Comparison of ENCODE assay signal across 16 cellular contexts in genomic region chr1:239718571-239718970, GRCh38.
DNase-seq lines count a peak whose midpoint lies in the region; ATAC-seq and TF ChIP-seq lines count a peak whose summit lies in the region.
"Had no signal": no experiment of that assay in that cellular context is flagged by ENCODE, and none has a peak within 500 bp of the region (broad histone marks: within the 10 kb centered on the region; RNA-seq: fewer than 3 reads in every experiment).

No MANE protein-coding gene starts in this region.

- no peaks in the 10 kb centered on the region for H3K27me3 Mint-ChIP-seq in activated naive CD4-positive, alpha-beta T cell treated with anti-CD3 and anti-CD28 coated beads for 36 hours (ENCODE audit: low read depth)
- H3K27me3 Mint-ChIP-seq in effector memory CD8-positive, alpha-beta T cell: no peaks in the 10 kb centered on the region
- H3K27me3 Mint-ChIP-seq: memory B cell had no signal

- 63% methylated on average over 1 of the region's 1 CpG for WGBS in thymus

- no peaks in the 10 kb centered on the region for H3K9me3 ChIP-seq in Peyer's patch
- H3K9me3 ChIP-seq in thymus (ENCODE audit: control insufficient read depth): no peaks in the 10 kb centered on the region
- H3K9me3 ChIP-seq in lower lobe of right lung: no peaks in the 10 kb centered on the region
- no peaks in the 10 kb centered on the region for H3K9me3 ChIP-seq in WERI-Rb-1 (ENCODE audit: severe bottlenecking)
- H3K9me3 ChIP-seq: right atrium auricular region, uterus had no signal

- H3K4me3 ChIP-seq in Peyer's patch (peak overlapping the region; percentile 4 to 24 (median 10)), thymus (ENCODE audit: low read length) (peak overlapping the region; percentile 55), lower lobe of right lung (no peak overlapping the region), WERI-Rb-1 (ENCODE audit: low read depth, low read length) (no peak overlapping the region)
- H3K4me3 ChIP-seq: right atrium auricular region, uterus had no signal

- TF ChIP-seq POLR2A in Peyer's patch (IDR thresholded peaks at IDR 0.05): no peak

- peaks cover 3% of the 10 kb centered on the region for H3K36me3 Mint-ChIP-seq in activated naive CD4-positive, alpha-beta T cell treated with anti-CD3 and anti-CD28 coated beads for 36 hours (ENCODE audit: low read depth)
- H3K36me3 Mint-ChIP-seq in effector memory CD8-positive, alpha-beta T cell (ENCODE audit: insufficient read depth): no peaks in the 10 kb centered on the region
- H3K36me3 Mint-ChIP-seq: memory B cell had no signal

- H3K27ac ChIP-seq in Peyer's patch (peak overlapping the region; percentile 21 to 75 (median 70)), thymus (ENCODE audit: low read depth) (peak overlapping the region; percentile 95), lower lobe of right lung (no peak overlapping the region), WERI-Rb-1 (no peak overlapping the region)
- H3K27ac ChIP-seq: epithelial cell of prostate, right atrium auricular region, uterus had no signal

- H3K4me1 Mint-ChIP-seq in activated naive CD4-positive, alpha-beta T cell treated with anti-CD3 and anti-CD28 coated beads for 36 hours (ENCODE audit: low read depth): peaks cover 29% of the 10 kb centered on the region
- peaks cover 23 to 37% of the 10 kb centered on the region in 2 donors for H3K4me1 Mint-ChIP-seq in effector memory CD8-positive, alpha-beta T cell (ENCODE audit: low read depth in 2 of 2)
- H3K4me1 Mint-ChIP-seq: memory B cell, neural crest cell had no signal

- intact Hi-C loops in activated naive CD4-positive, alpha-beta T cell treated with anti-CD3 and anti-CD28 coated beads for 36 hours (cut with micrococcal nuclease): loop anchor here (2.0 to 10.0 kb wide), 4 partner anchors 170 to 1956 kb away; partner anchors contain the start of gene GREM2
- intact Hi-C loops in lower lobe of right lung (cut with DNase I): no loop called here

- CTCF ChIA-PET in activated naive CD4-positive, alpha-beta T cell treated with anti-CD3 and anti-CD28 coated beads for 36 hours (lab: Charles Lee): interaction anchor here (1.0 to 2.0 kb wide), 3 partner anchors 10 to 311 kb away, joined by 3 to 13 read pairs (median 4); no protein-coding TSS in a partner anchor

- DNase-seq in activated naive CD4-positive, alpha-beta T cell treated with anti-CD3 and anti-CD28 coated beads for 36 hours: no peak
- DNase-seq in activated naive CD4-positive, alpha-beta T cell treated with anti-CD3 and anti-CD28 coated beads, Interleukin-2, amount 50 U/mL, for 16 hours: no peak
- DNase-seq in Peyer's patch (no peak), lower lobe of right lung (no peak), WERI-Rb-1 (no peak)
- DNase-seq in effector memory CD8-positive, alpha-beta T cell: no peak
- DNase-seq in stimulated activated naive CD4-positive, alpha-beta T cell (lab: John Stamatoyannopoulos, UW): no peak
- DNase-seq: glutamatergic neuron, NCI-H1930, NCI-H526, uterus had no signal

- no peak for TF ChIP-seq CTCF in Peyer's patch (IDR thresholded peaks at IDR 0.05)
- no peak for TF ChIP-seq CTCF in lower lobe of right lung (IDR thresholded peaks at IDR 0.05)
- no peak for TF ChIP-seq CTCF in WERI-Rb-1 (IDR thresholded peaks at IDR 0.05; ENCODE audit: low read depth, low read length)

- H3K4me1 ChIP-seq in Peyer's patch (peaks cover 0 to 6% (median 0%) of the 10 kb centered on the region in 4 donors), thymus (ENCODE audit: control insufficient read depth, insufficient read depth, low read length) (peaks cover 13% of the 10 kb centered on the region), lower lobe of right lung (peaks cover 14% of the 10 kb centered on the region)
- H3K4me1 ChIP-seq: right atrium auricular region, uterus had no signal

- no peaks in the 10 kb centered on the region for H3K36me3 ChIP-seq in Peyer's patch
- no peaks in the 10 kb centered on the region for H3K36me3 ChIP-seq in thymus (ENCODE audit: control insufficient read depth, insufficient read depth)
- H3K36me3 ChIP-seq in lower lobe of right lung: no peaks in the 10 kb centered on the region
- H3K36me3 ChIP-seq in WERI-Rb-1: no peaks in the 10 kb centered on the region
- H3K36me3 ChIP-seq: right atrium auricular region, uterus had no signal

- no peak for ATAC-seq in effector memory CD8-positive, alpha-beta T cell (replicated peaks)
- ATAC-seq in lower lobe of right lung: no peak

- H3K27ac Mint-ChIP-seq in activated naive CD4-positive, alpha-beta T cell treated with anti-CD3 and anti-CD28 coated beads for 36 hours: peak overlapping the region; percentile 97
- H3K27ac Mint-ChIP-seq in effector memory CD8-positive, alpha-beta T cell: peak overlapping the region; percentile 20 to 91
- H3K27ac Mint-ChIP-seq: memory B cell had no signal

- no peaks in the 10 kb centered on the region for H3K9me3 Mint-ChIP-seq in activated naive CD4-positive, alpha-beta T cell treated with anti-CD3 and anti-CD28 coated beads for 36 hours
- no peaks in the 10 kb centered on the region for H3K9me3 Mint-ChIP-seq in effector memory CD8-positive, alpha-beta T cell
- H3K9me3 Mint-ChIP-seq: neural crest cell had no signal

- H3K27me3 ChIP-seq in Peyer's patch: no peaks in the 10 kb centered on the region
- H3K27me3 ChIP-seq in thymus (ENCODE audit: control insufficient read depth, insufficient read depth): no peaks in the 10 kb centered on the region
- no peaks in the 10 kb centered on the region for H3K27me3 ChIP-seq in lower lobe of right lung (ENCODE audit: low read depth)
- no peaks in the 10 kb centered on the region for H3K27me3 ChIP-seq in WERI-Rb-1 (ENCODE audit: insufficient read depth, low read depth, severe bottlenecking)
- H3K27me3 ChIP-seq: right atrium auricular region, uterus had no signal

- H3K4me3 Mint-ChIP-seq in activated naive CD4-positive, alpha-beta T cell treated with anti-CD3 and anti-CD28 coated beads for 36 hours: peak overlapping the region; percentile 91
- H3K4me3 Mint-ChIP-seq in effector memory CD8-positive, alpha-beta T cell: peak overlapping the region; percentile 76 to 80
- H3K4me3 Mint-ChIP-seq: memory B cell, neural crest cell had no signal

Comparison
In these comparisons a context has a peak if more than half of its experiments do, and no peak if none do; other contexts are left out.
1. H3K27ac ChIP-seq: peak in Peyer's patch (4 of 4) and thymus (single experiment); none in lower lobe of right lung (single experiment) and WERI-Rb-1 (single experiment).
2. H3K4me3 ChIP-seq: peak in Peyer's patch (4 of 4) and thymus (single experiment); none in lower lobe of right lung (single experiment) and WERI-Rb-1 (single experiment).